ENCODE assay signal across 8 cellular contexts in the genomic region with DNA sequence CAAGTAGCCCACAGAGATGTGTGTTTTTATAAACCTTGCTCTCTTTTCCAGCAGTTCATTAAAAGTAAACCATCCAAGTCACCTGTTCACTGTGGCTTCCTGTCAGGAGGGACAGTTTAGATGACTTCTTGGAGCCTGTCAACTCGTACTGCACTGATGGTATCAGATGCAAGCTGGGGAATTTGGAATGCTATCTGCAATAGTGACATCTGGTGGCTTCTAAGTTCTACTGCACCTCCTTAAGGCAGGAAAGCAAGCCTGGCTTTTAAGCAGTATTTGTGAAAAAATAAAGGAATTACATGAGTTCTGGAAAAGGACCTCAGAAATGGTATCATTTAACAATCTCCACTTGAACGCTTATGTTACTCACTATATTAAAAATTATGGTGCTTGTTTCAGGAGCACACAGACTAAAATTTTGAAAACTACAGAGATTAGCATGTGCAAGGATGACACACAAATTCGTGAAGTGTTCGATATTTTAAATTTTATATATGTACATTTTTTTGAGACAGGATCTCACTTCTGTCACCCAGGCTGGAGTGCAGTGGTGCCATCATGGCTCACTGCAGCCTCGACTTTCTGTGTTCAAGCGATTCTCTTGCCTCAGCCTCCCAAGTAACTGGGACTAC.
DNase-seq lines count a peak whose midpoint lies in the region; ATAC-seq and TF ChIP-seq lines count a peak whose summit lies in the region.

No MANE protein-coding gene starts in this region.

- CTCF ChIA-PET in RWPE1 (lab: Yijun Ruan, JAX), result interaction anchor here (0.5 to 0.6 kb wide), 4 partner anchors 18 to 377 kb away, joined by 3 to 5 read pairs (median 3); no protein-coding TSS in a partner anchor

- H3K27ac ChIP-seq in RWPE1, result no peak overlapping the region

- peak; percentile 81 for TF ChIP-seq CTCF in RWPE1 (conservative IDR thresholded peaks at IDR 0.05; ENCODE audit: low read depth)
- peak; percentile 74 for TF ChIP-seq CTCF in endothelial cell (IDR thresholded peaks at IDR 0.05; ENCODE audit: unreplicated experiment)

- DNase-seq in Right ventricle myocardium inferior (ENCODE audit: missing footprints) (no peak), cardiac septum (ENCODE audit: low spot score) (no peak), RWPE1 (ENCODE audit: low spot score) (peak; percentile 49), endothelial cell (ENCODE audit: low spot score) (peak; percentile 9), middle frontal gyrus (ENCODE audit: extremely low spot score, low spot score) (peak; percentile 28), occipital lobe (lab: John Stamatoyannopoulos, UW) (no peak)
- DNase-seq in Jurkat, Clone E6-1 (ENCODE audit: low read depth, low spot score), result peak; percentile 63

- no peak overlapping the region for H3K4me3 Mint-ChIP-seq in endothelial cell (ENCODE audit: unreplicated experiment)

- H3K27me3 Mint-ChIP-seq in endothelial cell (ENCODE audit: unreplicated experiment), result no peaks in the 10 kb centered on the region

- intact Hi-C loops in Right ventricle myocardium inferior (cut with DNase I), result no loop called here
- intact Hi-C loops in cardiac septum (cut with DNase I), result no loop called here

- no peaks in the 10 kb centered on the region for H3K9me3 Mint-ChIP-seq in endothelial cell (ENCODE audit: unreplicated experiment)

- POLR2A ChIA-PET in RWPE1 (lab: Yijun Ruan, JAX; ENCODE audit: low non-redundant PET), result no interaction called here

- no peak overlapping the region for H3K27ac Mint-ChIP-seq in endothelial cell (ENCODE audit: unreplicated experiment)

- ATAC-seq in Right ventricle myocardium inferior (peak; percentile 82), GM21825 (IDR thresholded peaks at IDR 0.05; ENCODE audit: unreplicated experiment) (peak; percentile 91)

- no peaks in the 10 kb centered on the region for H3K36me3 Mint-ChIP-seq in endothelial cell (ENCODE audit: low read depth, unreplicated experiment)

- no peak overlapping the region for H3K4me3 ChIP-seq in Jurkat, Clone E6-1 (ENCODE audit: low read length)

- peaks cover 3% of the 10 kb centered on the region for H3K4me1 Mint-ChIP-seq in endothelial cell (ENCODE audit: unreplicated experiment)

Comparison
In these comparisons a context has a peak if more than half of its experiments do, and no peak if none do; other contexts are left out.
1. DNase-seq: peak in Jurkat, Clone E6-1 (single experiment), RWPE1 (single experiment), endothelial cell (single experiment) and middle frontal gyrus (single experiment); none in Right ventricle myocardium inferior (single experiment), cardiac septum (single experiment) and occipital lobe (single experiment).